In the genomic region with DNA sequence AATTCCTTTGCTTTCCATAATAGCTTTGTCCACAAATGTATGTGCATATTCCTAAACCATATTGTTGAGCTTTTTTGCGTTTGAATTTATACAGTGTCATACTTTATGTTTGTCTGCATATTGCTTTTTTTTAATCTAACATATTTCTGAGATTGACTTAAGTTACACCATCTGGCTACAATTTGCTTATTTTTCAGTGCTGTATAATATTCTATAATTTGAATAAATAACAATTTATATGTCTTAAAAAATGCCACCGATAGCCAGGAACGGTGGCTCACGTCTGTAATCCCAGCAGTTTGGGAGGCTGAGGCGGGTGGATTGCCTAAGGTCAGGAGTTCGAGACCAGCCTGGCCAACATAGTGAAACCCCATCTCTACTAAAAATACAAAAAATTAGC, we compare ENCODE assay signal across 1 cellular context.
TF ChIP-seq lines count a peak whose summit lies in the region.

No MANE protein-coding gene starts in this region.

TF ChIP-seq in neural cell, 6 proteins besides CTCF, POLR2A, EP300 and RAD21 (continued from another document):
- TF ChIP-seq, protein P1, sequence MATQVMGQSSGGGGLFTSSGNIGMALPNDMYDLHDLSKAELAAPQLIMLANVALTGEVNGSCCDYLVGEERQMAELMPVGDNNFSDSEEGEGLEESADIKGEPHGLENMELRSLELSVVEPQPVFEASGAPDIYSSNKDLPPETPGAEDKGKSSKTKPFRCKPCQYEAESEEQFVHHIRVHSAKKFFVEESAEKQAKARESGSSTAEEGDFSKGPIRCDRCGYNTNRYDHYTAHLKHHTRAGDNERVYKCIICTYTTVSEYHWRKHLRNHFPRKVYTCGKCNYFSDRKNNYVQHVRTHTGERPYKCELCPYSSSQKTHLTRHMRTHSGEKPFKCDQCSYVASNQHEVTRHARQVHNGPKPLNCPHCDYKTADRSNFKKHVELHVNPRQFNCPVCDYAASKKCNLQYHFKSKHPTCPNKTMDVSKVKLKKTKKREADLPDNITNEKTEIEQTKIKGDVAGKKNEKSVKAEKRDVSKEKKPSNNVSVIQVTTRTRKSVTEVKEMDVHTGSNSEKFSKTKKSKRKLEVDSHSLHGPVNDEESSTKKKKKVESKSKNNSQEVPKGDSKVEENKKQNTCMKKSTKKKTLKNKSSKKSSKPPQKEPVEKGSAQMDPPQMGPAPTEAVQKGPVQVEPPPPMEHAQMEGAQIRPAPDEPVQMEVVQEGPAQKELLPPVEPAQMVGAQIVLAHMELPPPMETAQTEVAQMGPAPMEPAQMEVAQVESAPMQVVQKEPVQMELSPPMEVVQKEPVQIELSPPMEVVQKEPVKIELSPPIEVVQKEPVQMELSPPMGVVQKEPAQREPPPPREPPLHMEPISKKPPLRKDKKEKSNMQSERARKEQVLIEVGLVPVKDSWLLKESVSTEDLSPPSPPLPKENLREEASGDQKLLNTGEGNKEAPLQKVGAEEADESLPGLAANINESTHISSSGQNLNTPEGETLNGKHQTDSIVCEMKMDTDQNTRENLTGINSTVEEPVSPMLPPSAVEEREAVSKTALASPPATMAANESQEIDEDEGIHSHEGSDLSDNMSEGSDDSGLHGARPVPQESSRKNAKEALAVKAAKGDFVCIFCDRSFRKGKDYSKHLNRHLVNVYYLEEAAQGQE (IDR thresholded peaks at IDR 0.05; ENCODE audit: borderline replicate concordance) = no peak
- TF ChIP-seq MXI1 (conservative IDR thresholded peaks at IDR 0.05; ENCODE audit: poor library complexity, severe bottlenecking) = no peak
TF ChIP-seq in neural cell: peak in this region for 0.
